In genomic region chr3:42613462-42613861, GRCh38 we compare ENCODE assay signal across 9 cellular contexts. TPM values are rescaled to one million over a fixed set of nuclear protein-coding genes. Genes with fewer than 3 reads are reported as not detected.
DNase-seq lines count a peak whose midpoint lies in the region; ATAC-seq and TF ChIP-seq lines count a peak whose summit lies in the region.
"Had no signal": no experiment of that assay in that cellular context is flagged by ENCODE, and none has a peak within 500 bp of the region (broad histone marks: within the 10 kb centered on the region; RNA-seq: fewer than 3 reads in every experiment).

No MANE protein-coding gene starts in this region.

- H3K4me3 ChIP-seq in AG10803 (ENCODE audit: low read length) (no peak overlapping the region), adipocyte (ENCODE audit: low read length) (no peak overlapping the region), lower leg skin (ENCODE audit: low read depth, poor library complexity, severe bottlenecking) (no peak overlapping the region)

- peaks cover 22% of the 10 kb centered on the region for H3K4me1 ChIP-seq in adipocyte (ENCODE audit: control insufficient read depth, insufficient read depth, low read length)

- intact Hi-C loops in lower leg skin (cut with DNase I; ENCODE audit: low total_unique reads), result no loop called here

- 90 to 91% methylated on average over 2 of the region's 2 CpGs for WGBS in lower leg skin, 2 donors

- DNase-seq in AG10803 (ENCODE audit: low read depth) (no peak), adipocyte (ENCODE audit: low read depth) (peak; percentile 33), lung microvascular endothelial cell (ENCODE audit: low read depth in 2 of 2) (peak; percentile 25 to 71), DMS153 (lab: John Stamatoyannopoulos, UW) (no peak), COLO829 (ENCODE audit: low spot score) (no peak), lower leg skin (ENCODE audit: low spot score in 2 of 2) (no peak)
- no peak for DNase-seq in stimulated activated CD4-positive, alpha-beta T cell treated with anti-CD3 and anti-CD28 coated beads, Interleukin-4, amount 100 ng/mL, for 4 hours
- DNase-seq: NCI-H2081 treated with DMSO at 0.1 percent for 48 hours had no signal

- peaks cover 50% of the 10 kb centered on the region for H3K36me3 ChIP-seq in adipocyte (ENCODE audit: control insufficient read depth, insufficient read depth, low read length, severe bottlenecking)

- H3K9ac ChIP-seq in adipocyte (ENCODE audit: low read length), result no peak overlapping the region

- no peaks in the 10 kb centered on the region for H3K27me3 ChIP-seq in adipocyte (replicated peaks; ENCODE audit: control insufficient read depth, insufficient read depth, low read length)

- ATAC-seq in GM19467 (IDR thresholded peaks at IDR 0.05; ENCODE audit: unreplicated experiment), result peak; percentile 30

- TF ChIP-seq CTCF in AG10803 (conservative IDR thresholded peaks at IDR 0.05; ENCODE audit: low read length), result peak; percentile 51
- TF ChIP-seq CTCF in lower leg skin (IDR thresholded peaks at IDR 0.05), result no peak

- no peak for TF ChIP-seq POLR2A in lower leg skin (IDR thresholded peaks at IDR 0.05)

- no peaks in the 10 kb centered on the region for H3K9me3 ChIP-seq in adipocyte (ENCODE audit: control insufficient read depth, low read length)

RNA-seq across cellular contexts. Expression of gene NKTR, which starts 13.0 kb away (rescaled TPM):
- total RNA-seq in lung microvascular endothelial cell (27.0 and 46.0 TPM in 2 replicates), lower leg skin (10 to 100 TPM; 33.8 to 82.3 (median 49.6) TPM)

RNA-seq across cellular contexts. Expression of gene SS18L2, which starts 22.8 kb away (rescaled TPM):
- total RNA-seq in lung microvascular endothelial cell, result 27.9 and 35.3 TPM in 2 replicates
- total RNA-seq in lower leg skin, result 10 to 100 TPM; 12.6 to 23.5 (median 17.6) TPM

RNA-seq across cellular contexts. Expression of gene SEC22C, which starts 31.7 kb away (rescaled TPM):
- total RNA-seq in lung microvascular endothelial cell, result 63.6 and 95.6 TPM in 2 replicates
- total RNA-seq in lower leg skin, result 10 to 100 TPM; 20.5 to 35.6 (median 30.8) TPM

RNA-seq across cellular contexts. Expression of gene ZBTB47, which starts 40.0 kb away (rescaled TPM):
- total RNA-seq in lung microvascular endothelial cell (9.8 and 23.6 TPM in 2 replicates), lower leg skin (10 to 100 TPM; 14.4 to 25.8 (median 21.2) TPM)

Comparison
In these comparisons a context has a peak if more than half of its experiments do, and no peak if none do; other contexts are left out.
1. DNase-seq: peak in adipocyte (single experiment) and lung microvascular endothelial cell (2 of 2); none in AG10803 (single experiment), DMS153 (single experiment), COLO829 (single experiment), stimulated activated CD4-positive, alpha-beta T cell treated with anti-CD3 and anti-CD28 coated beads, Interleukin-4, amount 100 ng/mL, for 4 hours (0 of 2) and lower leg skin (0 of 2).